Comparison of ENCODE assay signal across 29 cellular contexts in genomic region chr12:15265868-15266267, GRCh38. TPM values are rescaled to one million over a fixed set of nuclear protein-coding genes. Genes with fewer than 3 reads are reported as not detected.
DNase-seq lines count a peak whose midpoint lies in the region; ATAC-seq, FAIRE-seq and TF ChIP-seq lines count a peak whose summit lies in the region.
"Had no signal": no experiment of that assay in that cellular context is flagged by ENCODE, and none has a peak within 500 bp of the region (broad histone marks: within the 10 kb centered on the region; RNA-seq: fewer than 3 reads in every experiment).

No MANE protein-coding gene starts in this region.

- H3K4me1 ChIP-seq in mammary epithelial cell (ENCODE audit: insufficient read depth, low read length) (no peaks in the 10 kb centered on the region), HEK293 (ENCODE audit: control insufficient read depth, insufficient read depth, low read length) (no peaks in the 10 kb centered on the region), OCI-LY7 (ENCODE audit: insufficient read depth, low read length, poor library complexity, severe bottlenecking) (no peaks in the 10 kb centered on the region)
- H3K4me1 ChIP-seq: A549 had no signal

- dilution Hi-C loops in mammary epithelial cell (cut with HindIII; ENCODE audit: low sequenced_read_pairs) = no loop called here

- CTCF ChIA-PET in MCF 10A (lab: Yijun Ruan, JAX) (interaction anchor here (0.7 to 2.8 kb wide), 7 partner anchors 33 to 672 kb away, joined by 3 to 16 read pairs (median 4); partner anchors contain the start of gene RERG), mammary epithelial cell (lab: Charles Lee; ENCODE audit: low non-redundant PET) (no interaction called here), HEK293 (lab: Yijun Ruan, JAX) (no interaction called here), OCI-LY7 (lab: Charles Lee; ENCODE audit: unreplicated experiment) (no interaction called here)

- no peaks in the 10 kb centered on the region for H3K9me2 ChIP-seq in OCI-LY7 (ENCODE audit: insufficient read depth, low read length)

- H3K27me3 ChIP-seq in mammary epithelial cell (ENCODE audit: insufficient read depth, low read length) = no peaks in the 10 kb centered on the region
- H3K27me3 ChIP-seq in bronchial epithelial cell (ENCODE audit: control insufficient read depth, insufficient read depth, low read length) = no peaks in the 10 kb centered on the region

- no peak overlapping the region for H3K9ac ChIP-seq in mammary epithelial cell (ENCODE audit: insufficient read depth, low read length)
- H3K9ac ChIP-seq: GM23248 had no signal

- no peaks in the 10 kb centered on the region for H3K27me3 Mint-ChIP-seq in MCF 10A (ENCODE audit: insufficient read depth, unreplicated experiment)
- H3K27me3 Mint-ChIP-seq: IgD-negative memory B cell had no signal

- H4K20me1 ChIP-seq in mammary epithelial cell (ENCODE audit: insufficient read depth, low read length) (no peaks in the 10 kb centered on the region), OCI-LY7 (ENCODE audit: insufficient read depth, low read length) (no peaks in the 10 kb centered on the region)

- POLR2A ChIA-PET in MCF 10A (lab: Yijun Ruan, JAX) (interaction anchor here (1.3 kb wide), 1 partner anchor 39 kb away, joined by 4 read pairs; no protein-coding TSS in a partner anchor), HEK293 (lab: Yijun Ruan, JAX) (no interaction called here), OCI-LY7 (lab: Charles Lee) (no interaction called here)

- DNase-seq in MCF 10A (ENCODE audit: unreplicated experiment) = no peak
- no peak for DNase-seq in mammary epithelial cell
- DNase-seq in bronchial epithelial cell (ENCODE audit: low read depth) = no peak
- DNase-seq in OCI-LY7 (ENCODE audit: low spot score) = no peak
- no peak for DNase-seq in D721Med (ENCODE audit: insufficient read length, low spot score)
- DNase-seq: C1 segment of cervical spinal cord; CD4-positive, alpha-beta memory T cell; COR-L47; DMS 273 treated with DMSO at 0.1 percent for 48 hours; DND-41; GM23248; H7; NCI-H1092 treated with DMSO at 0.1 percent for 48 hours; NCI-H1436 treated with DMSO at 0.1 percent for 48 hours; NCI-H187 treated with DMSO at 0.1 percent for 48 hours; NCI-H226; NCI-H524; NCI-H774; SHP77; T-helper 1 cell had no signal

- H3K27ac ChIP-seq in mammary epithelial cell (ENCODE audit: insufficient read depth, low read depth, low read length) = no peak overlapping the region
- no peak overlapping the region for H3K27ac ChIP-seq in HEK293 (ENCODE audit: extremely low read depth, low read depth, low read length)
- H3K27ac ChIP-seq in OCI-LY7 (ENCODE audit: low read depth, low read length, poor library complexity, severe bottlenecking) = no peak overlapping the region
- H3K27ac ChIP-seq: GM23248, RWPE1 had no signal

- H3K9me3 ChIP-seq in mammary epithelial cell (replicated peaks; ENCODE audit: insufficient read depth, low read length) (no peaks in the 10 kb centered on the region), HEK293 (ENCODE audit: control insufficient read depth, insufficient read depth, low read depth, low read length) (no peaks in the 10 kb centered on the region), OCI-LY7 (ENCODE audit: low read length) (no peaks in the 10 kb centered on the region)
- H3K9me3 ChIP-seq: A549 had no signal

- no peak overlapping the region for H3K4me2 ChIP-seq in mammary epithelial cell (ENCODE audit: insufficient read depth, low read depth, low read length)
- H3K4me2 ChIP-seq in OCI-LY7 (ENCODE audit: low read length) = no peak overlapping the region
- H3K4me2 ChIP-seq: A549 had no signal

- H3K36me3 Mint-ChIP-seq in MCF 10A (ENCODE audit: insufficient read depth, unreplicated experiment) = no peaks in the 10 kb centered on the region
- H3K36me3 Mint-ChIP-seq: CD4-positive, alpha-beta memory T cell; IgD-negative memory B cell had no signal

- H3K79me2 ChIP-seq in mammary epithelial cell (ENCODE audit: insufficient read depth, low read length) = no peaks in the 10 kb centered on the region
- no peaks in the 10 kb centered on the region for H3K79me2 ChIP-seq in OCI-LY7 (ENCODE audit: insufficient read depth, low read depth, low read length)

- no peak for ATAC-seq in GM21367 (IDR thresholded peaks at IDR 0.05; ENCODE audit: unreplicated experiment)
- ATAC-seq: A549, Panc1 had no signal

- FAIRE-seq in bronchial epithelial cell (lab: Jason Lieb, UNC) = peak; percentile 83
- no peak for FAIRE-seq in D721Med (lab: Jason Lieb, UNC)
- FAIRE-seq: A549, GM12892, GM19239 had no signal

- H3K9me3 Mint-ChIP-seq in MCF 10A (ENCODE audit: unreplicated experiment) = no peaks in the 10 kb centered on the region
- H3K9me3 Mint-ChIP-seq: CD4-positive, alpha-beta memory T cell; IgD-negative memory B cell; T-helper 2 cell treated with Interferon-gamma antibody and Interleukin-4, amounts not matched to agents 5 μg/mL and 100 μg/mL, for 36 hours had no signal

- peaks cover 10% of the 10 kb centered on the region for H3K4me1 Mint-ChIP-seq in MCF 10A (ENCODE audit: insufficient read depth, unreplicated experiment)
- H3K4me1 Mint-ChIP-seq: CD4-positive, alpha-beta memory T cell; IgD-negative memory B cell had no signal

- in situ Hi-C loops in mammary epithelial cell (cut with MboI; ENCODE audit: low sequenced_read_pairs in 2 of 2) = loop anchor here in 1 of 2 donors (25.0 kb wide), 1 partner anchor 596 kb away; no protein-coding TSS in a partner anchor

- H3K4me3 ChIP-seq in mammary epithelial cell (replicated peaks in 1 of 3; ENCODE audit: insufficient read depth in 1 of 3, low read depth in 2 of 3, low read length in 3 of 3) (no peak overlapping the region), HEK293 (ENCODE audit: low read depth, low read length) (no peak overlapping the region), bronchial epithelial cell (ENCODE audit: low read depth, low read length) (no peak overlapping the region), OCI-LY7 (ENCODE audit: low read depth, low read length, poor library complexity, severe bottlenecking) (no peak overlapping the region)
- H3K4me3 ChIP-seq: A549, GM23248 had no signal

- intact Hi-C loops in MCF 10A (cut with micrococcal nuclease) = no loop called here
- intact Hi-C loops in mammary epithelial cell (cut with micrococcal nuclease) = loop anchor here (5.0 kb wide), 2 partner anchors 264 to 634 kb away; no protein-coding TSS in a partner anchor
- intact Hi-C loops in OCI-LY7 (cut with micrococcal nuclease; ENCODE audit: unreplicated experiment) = loop anchor here (5.0 to 10.0 kb wide), 2 partner anchors 419 to 541 kb away; no protein-coding TSS in a partner anchor

- H3K4me3 Mint-ChIP-seq in MCF 10A (ENCODE audit: unreplicated experiment) = no peak overlapping the region
- H3K4me3 Mint-ChIP-seq: CD4-positive, alpha-beta memory T cell; IgD-negative memory B cell; T-helper 2 cell treated with Interferon-gamma antibody and Interleukin-4, amounts not matched to agents 5 μg/mL and 100 μg/mL, for 36 hours had no signal

- H3K27ac Mint-ChIP-seq in MCF 10A (ENCODE audit: low read depth, unreplicated experiment) = peak overlapping the region; percentile 90
- H3K27ac Mint-ChIP-seq: CD4-positive, alpha-beta memory T cell; IgD-negative memory B cell; T-helper 2 cell treated with Interferon-gamma antibody and Interleukin-4, amounts not matched to agents 5 μg/mL and 100 μg/mL, for 36 hours had no signal

- BruUV-seq in MCF 10A (replicated peaks; lab: Mats Ljungman, UMichigan) = no TSS peak
- BruUV-seq in mammary epithelial cell (replicated peaks; lab: Mats Ljungman, UMichigan) = no TSS peak
- BruUV-seq in OCI-LY7 (replicated peaks; lab: Mats Ljungman, UMichigan) = no TSS peak

- TF ChIP-seq CTCF in MCF 10A (IDR thresholded peaks at IDR 0.05; ENCODE audit: unreplicated experiment) = no peak
- TF ChIP-seq CTCF in mammary epithelial cell (conservative IDR thresholded peaks at IDR 0.05 in 1 of 2, IDR thresholded peaks at IDR 0.05 in 1 of 2; ENCODE audit: extremely low read depth in 1 of 2, insufficient read depth in 1 of 2, low read depth in 1 of 2, low read length in 2 of 2) = no peak
- TF ChIP-seq CTCF in HEK293 (tag by site-specific recombination; IDR thresholded peaks at IDR 0.05) = no peak
- TF ChIP-seq CTCF in bronchial epithelial cell (IDR thresholded peaks at IDR 0.05; ENCODE audit: insufficient read depth, low read length, severe bottlenecking) = no peak
- no peak for TF ChIP-seq CTCF in OCI-LY7 (conservative IDR thresholded peaks at IDR 0.05; ENCODE audit: low read length)
- TF ChIP-seq CTCF in D721Med (IDR thresholded peaks at IDR 0.05; ENCODE audit: insufficient read depth, missing control alignments) = no peak

- H2AFZ ChIP-seq in mammary epithelial cell (ENCODE audit: low read depth, low read length) = no peak overlapping the region
- H2AFZ ChIP-seq in OCI-LY7 (ENCODE audit: low read length) = no peak overlapping the region
- H2AFZ ChIP-seq: GM23248 had no signal

- H3K36me3 ChIP-seq in mammary epithelial cell (ENCODE audit: insufficient read depth, low read length) (no peaks in the 10 kb centered on the region), HEK293 (ENCODE audit: control insufficient read depth in 2 of 2, insufficient read depth in 1 of 2, low read length in 2 of 2) (no peaks in the 10 kb centered on the region), bronchial epithelial cell (ENCODE audit: control insufficient read depth, insufficient read depth, low read length) (no peaks in the 10 kb centered on the region), OCI-LY7 (ENCODE audit: insufficient read depth, low read length) (no peaks in the 10 kb centered on the region)

TF ChIP-seq in HEK293, 187 proteins besides CTCF, POLR2A, EP300 and RAD21:
- TF ChIP-seq ZBTB17 (tag by site-specific recombination; IDR thresholded peaks at IDR 0.05) = peak; percentile 57
- no peak for TF ChIP-seq ZNF366 (tag by site-specific recombination; conservative IDR thresholded peaks at IDR 0.05)

RNA-seq across cellular contexts. Expression of gene RERG, which starts 44.7 kb away (rescaled TPM):
- 7.6 and 16.5 TPM in 2 replicates for total RNA-seq in MCF 10A (2022)
- total RNA-seq in mammary epithelial cell = under 1 TPM in 1 of 2 donors, not detected in 1; 0.17 TPM
- polyA plus RNA-seq in mammary epithelial cell = not detected
- not detected for polyA minus RNA-seq in mammary epithelial cell
- 0.13 and 0.53 TPM in 2 replicates for total RNA-seq in bronchial epithelial cell
- total RNA-seq in OCI-LY7 (2014; rRNA removed; shearing (Covaris generic)) = not detected in 2 replicates
- not detected in 2 replicates for total RNA-seq in OCI-LY7 (2022)
- total RNA-seq: CD4-positive, alpha-beta memory T cell; GM23248; H7 had no signal
- polyA plus RNA-seq: CD4-positive, alpha-beta memory T cell; GM23248; IgD-negative memory B cell had no signal

RNA-seq across cellular contexts. Expression of gene PTPRO, which starts 56.4 kb away (rescaled TPM):
- total RNA-seq in MCF 10A (2022) (0.74 and 2.2 TPM in 2 replicates), mammary epithelial cell (under 1 TPM in 1 of 2 donors, not detected in 1; 0.21 TPM), bronchial epithelial cell (under 0.01 TPM in 1 of 2 replicates, not detected in the other), OCI-LY7 (2022) (0.23 TPM in 1 of 2 replicates, not detected in the other)
- 0.08 TPM for polyA plus RNA-seq in mammary epithelial cell
- polyA minus RNA-seq in mammary epithelial cell = not detected
- total RNA-seq in OCI-LY7 (2014; rRNA removed; shearing (Covaris generic)) = 0.06 TPM in 1 of 2 replicates, not detected in the other
